21 cellular contexts compared by ENCODE assay signal in the genomic region with DNA sequence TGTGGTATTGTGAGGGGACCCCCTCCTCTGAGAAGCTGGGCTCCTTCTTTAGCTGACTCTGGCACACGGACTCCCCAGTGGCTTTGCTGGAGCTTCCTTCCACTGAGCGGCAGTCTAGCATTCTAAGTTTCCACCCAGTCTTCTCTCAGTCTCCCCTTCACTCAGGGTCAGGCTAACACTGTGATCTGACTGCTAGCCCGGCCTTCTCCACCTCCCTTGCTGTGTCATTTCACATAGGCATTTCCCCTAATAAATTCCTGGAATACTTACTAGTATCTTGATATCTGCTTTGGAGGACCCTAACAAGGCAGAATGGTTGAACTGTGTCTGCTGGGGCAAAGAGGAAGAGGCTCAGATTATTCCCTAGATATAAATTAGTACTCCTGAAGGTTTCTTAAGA.
DNase-seq lines count a peak whose midpoint lies in the region; ATAC-seq and TF ChIP-seq lines count a peak whose summit lies in the region.
"Had no signal": no experiment of that assay in that cellular context is flagged by ENCODE, and none has a peak within 500 bp of the region (broad histone marks: within the 10 kb centered on the region; RNA-seq: fewer than 3 reads in every experiment).

No MANE protein-coding gene starts in this region.

- H4K91ac ChIP-seq in trophoblast cell (ENCODE audit: low read depth, low read length), result no peak overlapping the region

- no peaks in the 10 kb centered on the region for H3K4me1 ChIP-seq in right cardiac atrium (ENCODE audit: control insufficient read depth, insufficient read depth, low read length)
- peaks cover 0 to 49% (median 10%) of the 10 kb centered on the region in 9 donors for H3K4me1 ChIP-seq in heart right ventricle
- no peaks in the 10 kb centered on the region for H3K4me1 ChIP-seq in hepatocyte (ENCODE audit: insufficient read depth)
- H3K4me1 ChIP-seq in trophoblast cell (ENCODE audit: control insufficient read depth in 1 of 2, insufficient read depth in 2 of 2, low read length in 2 of 2), result peaks cover 11 to 13% of the 10 kb centered on the region in 2 experiments

- no peaks in the 10 kb centered on the region for H3K4me1 Mint-ChIP-seq in activated T-cell treated with anti-CD3 and anti-CD28 coated beads, Interleukin-2, amount 50 U/mL, for 4 hours (ENCODE audit: low read depth)
- H3K4me1 Mint-ChIP-seq: naive B cell had no signal

- 83% methylated on average over 3 of the region's 3 CpGs for WGBS in right cardiac atrium
- 85 to 88% methylated on average over 3 of the region's 3 CpGs for WGBS in heart right ventricle, 2 donors
- WGBS in hepatocyte (ENCODE audit: low lambda C conversion rate, missing lambda C conversion rate), result 70% methylated on average over 3 of the region's 3 CpGs
- no CpG with 5 or more reads among the region's 3 CpGs for whole genome bisulfite sequencing in trophoblast cell (ENCODE audit: extremely low coverage, insufficient coverage, insufficient read length)

- H4K20me1 ChIP-seq in hepatocyte (ENCODE audit: insufficient read depth, poor library complexity, severe bottlenecking), result no peaks in the 10 kb centered on the region

- no peaks in the 10 kb centered on the region for H3K36me3 ChIP-seq in heart right ventricle
- H3K36me3 ChIP-seq in hepatocyte (replicated peaks; ENCODE audit: insufficient read depth, low read depth), result no peaks in the 10 kb centered on the region
- no peaks in the 10 kb centered on the region for H3K36me3 ChIP-seq in trophoblast cell (ENCODE audit: control insufficient read depth in 1 of 2, insufficient read depth in 2 of 2, low read length in 2 of 2)
- H3K36me3 ChIP-seq: ovary had no signal

- no peaks in the 10 kb centered on the region for H3K9me2 ChIP-seq in hepatocyte (replicated peaks; ENCODE audit: insufficient read depth)

- no peak overlapping the region for H3K14ac ChIP-seq in trophoblast cell (ENCODE audit: low read length)

- no peak overlapping the region for H2BK12ac ChIP-seq in trophoblast cell (ENCODE audit: low read length)

- intact Hi-C loops in right cardiac atrium (cut with DNase I) (loop anchor here in 1 of 4 donors (10.0 kb wide), 1 partner anchor 100 kb away; no protein-coding TSS in a partner anchor), heart right ventricle (cut with DNase I) (no loop called here)

- H2AFZ ChIP-seq in hepatocyte (no peak overlapping the region), trophoblast cell (ENCODE audit: insufficient read depth, low read length, poor library complexity) (no peak overlapping the region)

- H3K9ac ChIP-seq in trophoblast cell (ENCODE audit: low read length), result no peak overlapping the region

- H3K79me2 ChIP-seq in hepatocyte (no peaks in the 10 kb centered on the region), trophoblast cell (ENCODE audit: control insufficient read depth, insufficient read depth, low read length, poor library complexity) (no peaks in the 10 kb centered on the region)

- peaks cover 2% of the 10 kb centered on the region for H3K27me3 Mint-ChIP-seq in activated T-cell treated with anti-CD3 and anti-CD28 coated beads, Interleukin-2, amount 50 U/mL, for 4 hours (ENCODE audit: low read depth)

- H3K36me3 Mint-ChIP-seq in activated T-cell treated with anti-CD3 and anti-CD28 coated beads, Interleukin-2, amount 50 U/mL, for 4 hours (ENCODE audit: insufficient read depth), result no peaks in the 10 kb centered on the region
- H3K36me3 Mint-ChIP-seq: naive B cell had no signal

- H2BK120ac ChIP-seq in trophoblast cell (ENCODE audit: insufficient read depth, low read length, poor library complexity), result peak overlapping the region; percentile 0

- no peak overlapping the region for H3K18ac ChIP-seq in trophoblast cell (ENCODE audit: low read length)

- no peak overlapping the region for H3K4ac ChIP-seq in trophoblast cell (ENCODE audit: low read depth, low read length)

- H3K23ac ChIP-seq in trophoblast cell (ENCODE audit: low read length), result no peak overlapping the region

- peaks cover 6% of the 10 kb centered on the region for H3K79me1 ChIP-seq in trophoblast cell (ENCODE audit: low read length)

- H3K27ac ChIP-seq in right cardiac atrium (ENCODE audit: low read length), result peak overlapping the region; percentile 37
- peak overlapping the region in 5 of 10 donors; percentile 65 to 91 (median 88) for H3K27ac ChIP-seq in heart right ventricle
- H3K27ac ChIP-seq in hepatocyte, result peak overlapping the region; percentile 84
- H3K27ac ChIP-seq in trophoblast cell (ENCODE audit: low read depth, low read length), result no peak overlapping the region
- H3K27ac ChIP-seq: ovary had no signal

- H2AK5ac ChIP-seq in trophoblast cell (ENCODE audit: low read length), result no peak overlapping the region

- H3K4me3 ChIP-seq in right cardiac atrium (ENCODE audit: low read length) (no peak overlapping the region), heart right ventricle (no peak overlapping the region), hepatocyte (no peak overlapping the region), trophoblast cell (ENCODE audit: low read depth, low read length) (no peak overlapping the region)
- H3K4me3 ChIP-seq: ovary had no signal

- H3K9me3 Mint-ChIP-seq in activated T-cell treated with anti-CD3 and anti-CD28 coated beads, Interleukin-2, amount 50 U/mL, for 4 hours, result no peaks in the 10 kb centered on the region
- H3K9me3 Mint-ChIP-seq: effector memory CD8-positive, alpha-beta T cell; naive B cell had no signal

- H2BK5ac ChIP-seq in trophoblast cell (ENCODE audit: low read depth, low read length, poor library complexity), result no peak overlapping the region

- no peak overlapping the region for H4K12ac ChIP-seq in trophoblast cell (ENCODE audit: low read depth, low read length)

- H3K4me2 ChIP-seq in hepatocyte, result no peak overlapping the region
- no peak overlapping the region for H3K4me2 ChIP-seq in trophoblast cell (ENCODE audit: low read length)

- no peak overlapping the region for H3K4me3 Mint-ChIP-seq in activated T-cell treated with anti-CD3 and anti-CD28 coated beads, Interleukin-2, amount 50 U/mL, for 4 hours
- H3K4me3 Mint-ChIP-seq: effector memory CD8-positive, alpha-beta T cell; naive B cell had no signal

- H4K8ac ChIP-seq in trophoblast cell (ENCODE audit: low read depth, low read length), result no peak overlapping the region

- ATAC-seq in right cardiac atrium (no peak), heart right ventricle (no peak), HG03097 (IDR thresholded peaks at IDR 0.05; ENCODE audit: low FRiP score, unreplicated experiment) (no peak)
- no peak for ATAC-seq in activated T-cell treated with anti-CD3 and anti-CD28 coated beads, Interleukin-2, amount 50 U/mL, for 4 hours
- ATAC-seq: effector memory CD8-positive, alpha-beta T cell had no signal

- H3K27me3 ChIP-seq in right cardiac atrium (ENCODE audit: control insufficient read depth, insufficient read depth) (no peaks in the 10 kb centered on the region), heart right ventricle (no peaks in the 10 kb centered on the region), hepatocyte (no peaks in the 10 kb centered on the region), trophoblast cell (ENCODE audit: insufficient read depth, low read length) (no peaks in the 10 kb centered on the region)
- H3K27me3 ChIP-seq: ovary had no signal

- no peak for DNase-seq in right cardiac atrium
- no peak for DNase-seq in heart right ventricle
- no peak for DNase-seq in hepatocyte (ENCODE audit: low spot score)
- no peak for DNase-seq in trophoblast cell
- DNase-seq in activated CD4-positive, alpha-beta T cell treated with anti-CD3 and anti-CD28 coated beads, Interleukin-2, amount 50 U/mL, for 1 hour, result no peak
- DNase-seq in activated T-cell treated with anti-CD3 and anti-CD28 coated beads, Interleukin-2, amount 50 U/mL, for 4 hours, result no peak
- DNase-seq in GF-D8 (lab: John Stamatoyannopoulos, UW), result no peak
- DNase-seq: 8988T; activated CD4-positive, alpha-beta T cell treated with anti-CD3 and anti-CD28 coated beads for 48 hours; activated CD8-positive, alpha-beta memory T cell treated with anti-CD3 and anti-CD28 coated beads, Interleukin-2, amount 50 U/mL, for 4 hours; activated naive CD4-positive, alpha-beta T cell; anterior cingulate cortex; C1 segment of cervical spinal cord; cerebellar nuclear complex; effector memory CD8-positive, alpha-beta T cell; naive B cell; NCI-H1436 treated with DMSO at 0.1 percent for 48 hours; NCI-H2171 treated with DMSO at 0.1 percent for 48 hours; ovary; stimulated activated CD4-positive, alpha-beta T cell treated with anti-CD3 and anti-CD28 coated beads, Interleukin-4, amount 100 ng/mL, for 24 hours had no signal

- no peaks in the 10 kb centered on the region for H3K9me3 ChIP-seq in right cardiac atrium (ENCODE audit: control insufficient read depth, low read length)
- no peaks in the 10 kb centered on the region for H3K9me3 ChIP-seq in heart right ventricle
- H3K9me3 ChIP-seq in hepatocyte (ENCODE audit: low read depth), result no peaks in the 10 kb centered on the region
- H3K9me3 ChIP-seq in trophoblast cell (ENCODE audit: insufficient read depth, low read depth, low read length), result no peaks in the 10 kb centered on the region
- H3K9me3 ChIP-seq: ovary had no signal

- TF ChIP-seq CTCF in heart right ventricle (IDR thresholded peaks at IDR 0.05), result no peak
- TF ChIP-seq CTCF in hepatocyte (IDR thresholded peaks at IDR 0.05; ENCODE audit: poor library complexity), result no peak
